ENCODE assay signal across 9 cellular contexts in the genomic region with DNA sequence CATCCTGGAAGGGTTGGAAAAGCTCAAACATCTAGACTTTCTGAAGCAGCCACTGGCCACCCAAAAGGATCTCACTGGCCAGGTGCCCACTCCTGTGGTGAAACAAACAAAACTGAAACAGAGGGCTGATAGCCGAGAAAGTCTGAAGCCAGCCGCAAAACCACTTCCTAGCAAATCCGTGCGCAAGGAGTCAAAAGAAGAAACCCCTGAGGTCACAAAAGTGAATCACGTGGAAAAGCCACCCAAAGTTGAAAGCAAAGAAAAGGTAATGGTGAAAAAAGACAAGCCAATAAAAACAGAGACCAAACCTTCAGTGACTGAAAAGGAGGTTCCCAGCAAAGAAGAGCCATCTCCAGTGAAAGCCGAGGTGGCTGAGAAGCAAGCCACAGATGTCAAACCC.
DNase-seq lines count a peak whose midpoint lies in the region; ATAC-seq and TF ChIP-seq lines count a peak whose summit lies in the region.
"Had no signal": no experiment of that assay in that cellular context is flagged by ENCODE, and none has a peak within 500 bp of the region (broad histone marks: within the 10 kb centered on the region; RNA-seq: fewer than 3 reads in every experiment).

No MANE protein-coding gene starts in this region.

- peak overlapping the region; percentile 55 to 58 for H3K27ac ChIP-seq in thoracic aorta
- H3K27ac ChIP-seq: C4-2B had no signal

- peak; percentile 69 to 76 for ATAC-seq in activated naive CD4-positive, alpha-beta T cell treated with anti-CD3 and anti-CD28 coated beads, Interleukin-2, amount 50 U/mL, for 72 hours
- ATAC-seq in HG02970 (IDR thresholded peaks at IDR 0.05; ENCODE audit: low FRiP score, unreplicated experiment) = peak; percentile 73
- no peak for ATAC-seq in thoracic aorta (ENCODE audit: insufficient number of reproducible peaks, low FRiP score, low read depth)
- ATAC-seq in left lobe of liver = no peak

- no peak overlapping the region for H3K4me3 ChIP-seq in thoracic aorta

- TF ChIP-seq CTCF in thoracic aorta (IDR thresholded peaks at IDR 0.05) = no peak

- peaks cover 5 to 7% of the 10 kb centered on the region in 2 donors for H3K9me3 Mint-ChIP-seq in activated naive CD4-positive, alpha-beta T cell treated with anti-CD3 and anti-CD28 coated beads, Interleukin-2, amount 50 U/mL, for 72 hours

- H3K36me3 Mint-ChIP-seq in activated naive CD4-positive, alpha-beta T cell treated with anti-CD3 and anti-CD28 coated beads, Interleukin-2, amount 50 U/mL, for 72 hours = no peaks in the 10 kb centered on the region

- no peaks in the 10 kb centered on the region for H3K9me3 ChIP-seq in thoracic aorta

- H3K27ac Mint-ChIP-seq in activated naive CD4-positive, alpha-beta T cell treated with anti-CD3 and anti-CD28 coated beads, Interleukin-2, amount 50 U/mL, for 72 hours = no peak overlapping the region

- peaks cover 63% of the 10 kb centered on the region for H3K36me3 ChIP-seq in thoracic aorta

- peak in 1 of 2 donors; percentile 10 for DNase-seq in activated naive CD4-positive, alpha-beta T cell treated with anti-CD3 and anti-CD28 coated beads, Interleukin-2, amount 50 U/mL, for 72 hours (ENCODE audit: low spot score in 2 of 2)
- DNase-seq in activated naive CD4-positive, alpha-beta T cell (lab: John Stamatoyannopoulos, UW) = no peak
- peak; percentile 48 to 67 for DNase-seq in activated CD4-positive, alpha-beta T cell treated with anti-CD3 and anti-CD28 coated beads, Interleukin-2, amount 50 U/mL, for 48 hours
- DNase-seq in thoracic aorta (ENCODE audit: low spot score) = no peak
- no peak for DNase-seq in glomerular visceral epithelial cell (ENCODE audit: extremely low spot score)
- no peak for DNase-seq in NCI-H1694 (lab: John Stamatoyannopoulos, UW)
- no peak for DNase-seq in left lobe of liver (ENCODE audit: low spot score)

- peaks cover 5 to 74% of the 10 kb centered on the region in 2 donors for H3K4me1 ChIP-seq in thoracic aorta (ENCODE audit: control insufficient read depth in 1 of 2, low read depth in 2 of 2)

- H3K27me3 ChIP-seq in thoracic aorta (replicated peaks; ENCODE audit: insufficient read depth) = no peaks in the 10 kb centered on the region

Comparison
In these comparisons a context has a peak if more than half of its experiments do, and no peak if none do; other contexts are left out.
1. ATAC-seq: peak in activated naive CD4-positive, alpha-beta T cell treated with anti-CD3 and anti-CD28 coated beads, Interleukin-2, amount 50 U/mL, for 72 hours (2 of 2) and HG02970 (single experiment); none in thoracic aorta (single experiment) and left lobe of liver (single experiment).
2. DNase-seq: peak in activated CD4-positive, alpha-beta T cell treated with anti-CD3 and anti-CD28 coated beads, Interleukin-2, amount 50 U/mL, for 48 hours (2 of 2); none in activated naive CD4-positive, alpha-beta T cell (0 of 4), thoracic aorta (single experiment), glomerular visceral epithelial cell (single experiment), NCI-H1694 (single experiment) and left lobe of liver (single experiment).